In the genomic region with DNA sequence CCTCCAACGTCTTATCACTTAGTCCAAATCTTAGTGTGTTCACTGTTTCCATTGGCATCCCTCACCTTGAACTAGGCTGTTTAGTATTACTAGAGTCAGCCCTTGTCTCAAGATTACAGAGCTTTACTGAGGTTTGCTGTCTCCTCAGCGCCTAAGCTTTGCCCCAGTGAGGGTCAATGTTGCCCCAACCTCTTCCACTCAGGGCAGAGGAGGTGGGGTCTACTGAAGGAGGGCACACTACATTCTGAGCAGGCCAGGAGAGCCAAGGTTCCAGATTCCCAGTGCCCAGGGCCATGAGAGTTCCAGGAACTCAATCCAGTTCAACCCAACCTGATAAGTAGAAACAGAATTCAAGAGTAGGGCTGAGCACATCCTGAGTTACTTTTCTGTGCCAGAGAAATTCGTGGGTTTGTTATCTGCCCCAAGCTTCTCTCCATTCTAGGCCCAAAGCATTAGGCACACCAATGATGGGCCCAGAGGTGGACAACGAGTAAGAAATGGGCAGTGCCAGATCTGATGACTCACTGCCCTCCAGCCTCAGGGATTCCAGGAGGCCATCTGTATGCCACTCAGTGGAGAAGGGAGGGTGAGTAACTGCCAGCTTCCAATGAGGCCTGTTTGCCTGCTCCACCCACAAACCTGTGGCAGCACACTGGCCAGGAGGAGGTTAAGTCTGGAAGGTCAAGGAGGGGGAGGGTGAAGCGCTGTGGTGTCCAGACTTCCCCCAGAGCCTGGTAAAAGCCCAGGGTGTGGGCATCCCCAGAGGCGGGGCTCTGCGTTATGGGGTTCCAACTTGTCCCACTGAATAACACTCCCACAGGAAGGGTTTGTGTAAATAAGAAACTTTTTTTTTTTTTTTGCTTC, we compare ENCODE assay signal across 10 cellular contexts. TPM values are rescaled to one million over a fixed set of nuclear protein-coding genes. Genes with fewer than 3 reads are reported as not detected.
A peak's percentile ranks its signal among the peaks of the same experiment; 100 is the strongest.
DNase-seq lines count a peak whose midpoint lies in the region; ATAC-seq and TF ChIP-seq lines count a peak whose summit lies in the region.
"Had no signal": no experiment of that assay in that cellular context is flagged by ENCODE, and none has a peak within 500 bp of the region (broad histone marks: within the 10 kb centered on the region; RNA-seq: fewer than 3 reads in every experiment).

No MANE protein-coding gene starts in this region.

- H3K36me3 ChIP-seq in Caco-2 (ENCODE audit: control insufficient read depth, insufficient read depth, low read length) = no peaks in the 10 kb centered on the region; the same call in 1 of the 2 replicates

- POLR2A ChIA-PET in Caco-2 (lab: Charles Lee) = no interaction called here

- CTCF ChIA-PET in Caco-2 (lab: Charles Lee) = interaction anchor here (0.6 kb wide), 1 partner anchor 39 kb away, joined by 4 read pairs; no protein-coding TSS in a partner anchor

- no peaks in the 10 kb centered on the region for H3K9me3 Mint-ChIP-seq in Caco-2 (ENCODE audit: unreplicated experiment)
- H3K9me3 Mint-ChIP-seq: activated naive CD4-positive, alpha-beta T cell treated with anti-CD3 and anti-CD28 coated beads, Interleukin-2, amount 10 ng/mL, durations not matched to agents 7 days and 5 days had no signal

- no peak overlapping the region for H3K4me3 ChIP-seq in retinal pigment epithelial cell (ENCODE audit: low read length)
- H3K4me3 ChIP-seq in Caco-2 (ENCODE audit: low read depth, low read length) = no peak overlapping the region

- no peaks in the 10 kb centered on the region for H3K9me3 ChIP-seq in Caco-2

- no peaks in the 10 kb centered on the region for H3K4me1 Mint-ChIP-seq in Caco-2 (ENCODE audit: low read depth, unreplicated experiment)

- ATAC-seq in foreskin keratinocyte = peak; percentile 85

- no peak overlapping the region for H3K27ac ChIP-seq in foreskin keratinocyte

- no peaks in the 10 kb centered on the region for H3K27me3 Mint-ChIP-seq in Caco-2 (ENCODE audit: insufficient read depth, unreplicated experiment)

- no peak for TF ChIP-seq CTCF in foreskin keratinocyte (conservative IDR thresholded peaks at IDR 0.05)
- TF ChIP-seq CTCF in retinal pigment epithelial cell (conservative IDR thresholded peaks at IDR 0.05; ENCODE audit: low read depth, low read length) = no peak
- no peak for TF ChIP-seq CTCF in Caco-2 (IDR thresholded peaks at IDR 0.05; ENCODE audit: insufficient read depth in 1 of 2, low read depth in 1 of 2, low read length in 1 of 2, severe bottlenecking in 1 of 2, unreplicated experiment in 1 of 2)

- BruUV-seq in Caco-2 (replicated peaks; lab: Mats Ljungman, UMichigan) = no TSS peak

- H3K36me3 Mint-ChIP-seq in Caco-2 (ENCODE audit: insufficient read depth, unreplicated experiment) = peaks cover 70% of the 10 kb centered on the region

- no peak overlapping the region for H3K27ac Mint-ChIP-seq in Caco-2 (ENCODE audit: unreplicated experiment)
- H3K27ac Mint-ChIP-seq: activated naive CD4-positive, alpha-beta T cell treated with anti-CD3 and anti-CD28 coated beads, Interleukin-2, amount 10 ng/mL, durations not matched to agents 7 days and 5 days had no signal

- H3K4me1 ChIP-seq in foreskin keratinocyte (peaks cover 13% of the 10 kb centered on the region), Caco-2 (no peaks in the 10 kb centered on the region)

- peak; percentile 32 for DNase-seq in G401 (ENCODE audit: low spot score)
- DNase-seq in SW 1271 (lab: John Stamatoyannopoulos, UW) = peak; percentile 68 to 90
- DNase-seq in foreskin keratinocyte = peak; percentile 77 to 90
- peak; percentile 61 for DNase-seq in retinal pigment epithelial cell (ENCODE audit: low read depth)
- no peak for DNase-seq in globus pallidus (ENCODE audit: low spot score)
- DNase-seq in stimulated activated CD4-positive, alpha-beta T cell treated with anti-CD3 and anti-CD28 coated beads, Interleukin-4, amount 100 ng/mL, for 24 hours = no peak
- no peak for DNase-seq in activated CD8-positive, alpha-beta memory T cell treated with anti-CD3 and anti-CD28 coated beads for 24 hours
- DNase-seq in Caco-2 = no peak
- DNase-seq: activated naive CD4-positive, alpha-beta T cell treated with anti-CD3 and anti-CD28 coated beads, Interleukin-2, amount 10 ng/mL, durations not matched to agents 7 days and 5 days; NCI-H1436 had no signal

- in situ Hi-C loops in G401 (cut with HindIII; ENCODE audit: low sequenced_read_pairs) = loop anchor here (5.0 kb wide), 1 partner anchor 60 kb away; a partner anchor contains a TSS

- no peak overlapping the region for H3K4me3 Mint-ChIP-seq in Caco-2 (ENCODE audit: unreplicated experiment)
- H3K4me3 Mint-ChIP-seq: activated naive CD4-positive, alpha-beta T cell treated with anti-CD3 and anti-CD28 coated beads, Interleukin-2, amount 10 ng/mL, durations not matched to agents 7 days and 5 days had no signal

- intact Hi-C loops in Caco-2 (cut with micrococcal nuclease; ENCODE audit: unreplicated experiment) = no loop called here

- H3K27me3 ChIP-seq in foreskin keratinocyte (no peaks in the 10 kb centered on the region), Caco-2 (replicated peaks; ENCODE audit: control insufficient read depth, insufficient read depth, low read length) (no peaks in the 10 kb centered on the region)

RNA-seq across cellular contexts. Expression of a gene that starts 8.2 kb away (rescaled TPM):
- total RNA-seq in G401 (2014; rRNA removed; shearing (Covaris generic)) = 1.1 and 3.2 TPM in 2 replicates
- total RNA-seq in foreskin keratinocyte = 15.7 and 18.0 TPM in 2 replicates
- polyA plus RNA-seq in foreskin keratinocyte = 21.2 and 22.1 TPM in 2 replicates
- total RNA-seq in Caco-2 (2022) = 23.8 and 26.5 TPM in 2 replicates

RNA-seq across cellular contexts. Expression of a gene that starts 9.5 kb away (rescaled TPM):
- total RNA-seq in G401 (2014; rRNA removed; shearing (Covaris generic)) = 46.1 and 51.0 TPM in 2 replicates
- total RNA-seq in foreskin keratinocyte (15.7 and 17.2 TPM in 2 replicates), Caco-2 (2022) (25.3 and 26.2 TPM in 2 replicates)
- 16.5 and 17.4 TPM in 2 replicates for polyA plus RNA-seq in foreskin keratinocyte

RNA-seq across cellular contexts. Expression of a gene that starts 14.3 kb away (rescaled TPM):
- 20.1 and 24.2 TPM in 2 replicates for total RNA-seq in G401 (2014; rRNA removed; shearing (Covaris generic))
- total RNA-seq in foreskin keratinocyte = 0.21 and 0.24 TPM in 2 replicates
- 0.30 and 0.31 TPM in 2 replicates for polyA plus RNA-seq in foreskin keratinocyte
- total RNA-seq in Caco-2 (2022) = 1.6 and 3.2 TPM in 2 replicates

RNA-seq across cellular contexts. Expression of a gene that starts 15.0 kb away (rescaled TPM):
- total RNA-seq in G401 (2014; rRNA removed; shearing (Covaris generic)) = 11.4 and 13.3 TPM in 2 replicates
- total RNA-seq in foreskin keratinocyte (7.5 and 8.7 TPM in 2 replicates), Caco-2 (2022) (7.2 and 7.5 TPM in 2 replicates)
- polyA plus RNA-seq in foreskin keratinocyte = 3.9 and 4.0 TPM in 2 replicates

RNA-seq across cellular contexts. Expression of a gene that starts 57.8 kb away (rescaled TPM):
- 51.4 and 102 TPM in 2 replicates for total RNA-seq in G401 (2014; rRNA removed; shearing (Covaris generic))
- total RNA-seq in foreskin keratinocyte = 113 and 129 TPM in 2 replicates
- 140 and 163 TPM in 2 replicates for polyA plus RNA-seq in foreskin keratinocyte
- total RNA-seq in Caco-2 (2022) = 108 and 112 TPM in 2 replicates

Comparison
In these comparisons a context has a peak if more than half of its experiments do, and no peak if none do; other contexts are left out.
1. DNase-seq: peak in G401 (single experiment), SW 1271 (2 of 2), foreskin keratinocyte (2 of 2) and retinal pigment epithelial cell (single experiment); none in globus pallidus (single experiment), stimulated activated CD4-positive, alpha-beta T cell treated with anti-CD3 and anti-CD28 coated beads, Interleukin-4, amount 100 ng/mL, for 24 hours (single experiment), activated CD8-positive, alpha-beta memory T cell treated with anti-CD3 and anti-CD28 coated beads for 24 hours (single experiment) and Caco-2 (0 of 2).